1 cellular context compared by ENCODE assay signal in genomic region chr9:106752581-106752980, GRCh38.
TF ChIP-seq lines count a peak whose summit lies in the region.

No MANE protein-coding gene starts in this region.

TF ChIP-seq in IMR-90, 13 proteins besides CTCF, POLR2A, EP300 and RAD21:
- TF ChIP-seq RCOR1 (IDR thresholded peaks at IDR 0.05; ENCODE audit: insufficient replicate concordance, low read length), result no peak
- TF ChIP-seq FOS (IDR thresholded peaks at IDR 0.05; ENCODE audit: low read depth, low read length), result no peak
- no peak for TF ChIP-seq BHLHE40 (IDR thresholded peaks at IDR 0.05; ENCODE audit: low read depth, low read length)
- no peak for TF ChIP-seq MAZ (IDR thresholded peaks at IDR 0.05; ENCODE audit: borderline replicate concordance, low read depth, low read length)
- TF ChIP-seq MXI1 (IDR thresholded peaks at IDR 0.05; ENCODE audit: borderline replicate concordance, low read depth, low read length), result no peak
- TF ChIP-seq SMC3 (IDR thresholded peaks at IDR 0.05; ENCODE audit: low read depth, low read length), result no peak
- TF ChIP-seq ELK1 (IDR thresholded peaks at IDR 0.05; ENCODE audit: borderline replicate concordance, low read depth, low read length), result no peak
- TF ChIP-seq NFE2L2 (IDR thresholded peaks at IDR 0.05; ENCODE audit: low read depth, low read length), result no peak
- no peak for TF ChIP-seq RFX5 (IDR thresholded peaks at IDR 0.05; ENCODE audit: low read depth, low read length)
- no peak for TF ChIP-seq CHD1 (IDR thresholded peaks at IDR 0.05; ENCODE audit: low read depth, low read length)
- TF ChIP-seq USF2 (IDR thresholded peaks at IDR 0.05; ENCODE audit: low read depth, low read length), result no peak
- no peak for TF ChIP-seq MAFK (IDR thresholded peaks at IDR 0.05; ENCODE audit: low read depth, low read length)
TF ChIP-seq in IMR-90: peak in this region for 0.
